Comparison of ENCODE assay signal across 35 cellular contexts in genomic region chrX:109749207-109749606, GRCh38.
"Had no signal": no experiment of that assay in that cellular context is flagged by ENCODE, and none has a peak within 500 bp of the region (broad histone marks: within the 10 kb centered on the region; RNA-seq: fewer than 3 reads in every experiment).

No MANE protein-coding gene starts in this region.

- H3K9ac ChIP-seq: KMS-11 had no signal

- H3K4me2 ChIP-seq: KMS-11 had no signal

- H3K27ac ChIP-seq: KMS-11 had no signal

- H3K27me3 ChIP-seq: MG63 had no signal

- H3K36me3 ChIP-seq: MG63 had no signal

- H3K4me3 ChIP-seq: MG63 had no signal

- H3K9me3 ChIP-seq: MG63 had no signal

- DNase-seq: Karpas-422, Kasumi-1, KG1, MG63, MM.1S, MV-4-11, NCI-H1048, NCI-H1092, NCI-H1092 treated with DMSO at 0.1 percent for 48 hours, NCI-H1105, NCI-H1105 treated with DMSO at 0.1 percent for 48 hours, NCI-H1417, NCI-H1417 treated with DMSO at 0.1 percent for 48 hours, NCI-H1436, NCI-H1436 treated with DMSO at 0.1 percent for 48 hours, NCI-H146, NCI-H1694, NCI-H1694 treated with DMSO at 0.1 percent for 48 hours, NCI-H187, NCI-H187 treated with DMSO at 0.1 percent for 48 hours, NCI-H1930, NCI-H2029, NCI-H2029 treated with DMSO at 0.1 percent for 48 hours, NCI-H2081, NCI-H2081 treated with DMSO at 0.1 percent for 48 hours, NCI-H2107, NCI-H2171, NCI-H2171 treated with DMSO at 0.1 percent for 48 hours, NCI-H2227 treated with DMSO at 0.1 percent for 48 hours, NCI-H226, NCI-H345, NCI-H446, NCI-H446 treated with DMSO at 0.1 percent for 48 hours, NCI-H510A had no signal
